Comparison of ENCODE assay signal across 11 cellular contexts in the genomic region with DNA sequence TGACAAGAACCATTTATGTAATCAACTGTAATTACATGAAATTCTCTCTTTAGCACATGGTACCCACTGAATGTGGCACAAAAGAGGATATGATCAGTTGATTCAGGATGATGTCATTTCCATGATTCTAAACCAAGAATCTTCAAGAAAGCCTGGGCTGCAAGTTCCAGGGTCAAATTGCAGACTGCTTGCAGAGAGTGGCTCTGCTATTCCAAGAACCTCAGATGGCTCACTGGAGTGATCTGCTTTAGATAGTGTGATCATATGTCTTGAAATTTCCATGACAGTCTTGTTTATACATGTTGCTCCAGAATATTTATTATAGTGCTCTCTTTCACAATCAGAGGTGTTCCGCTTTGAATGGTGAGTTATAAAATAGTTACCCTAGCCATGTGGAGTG.
DNase-seq lines count a peak whose midpoint lies in the region; ATAC-seq and TF ChIP-seq lines count a peak whose summit lies in the region.
"Had no signal": no experiment of that assay in that cellular context is flagged by ENCODE, and none has a peak within 500 bp of the region (broad histone marks: within the 10 kb centered on the region; RNA-seq: fewer than 3 reads in every experiment).

No MANE protein-coding gene starts in this region.

- H3K4me3 ChIP-seq in DND-41 (ENCODE audit: low read depth in 1 of 2, low read length in 2 of 2) (no peak overlapping the region), ovary (no peak overlapping the region)
- H3K4me3 ChIP-seq: PC-9, upper lobe of left lung had no signal

- no peak overlapping the region for H2AFZ ChIP-seq in DND-41 (ENCODE audit: low read depth, low read length)
- H2AFZ ChIP-seq: PC-9 had no signal

- TF ChIP-seq POLR2A in ovary (IDR thresholded peaks at IDR 0.05): no peak

- H3K4me2 ChIP-seq in DND-41 (ENCODE audit: insufficient read depth, low read length): no peak overlapping the region
- H3K4me2 ChIP-seq: PC-9 had no signal

- no peak overlapping the region for H3K27ac ChIP-seq in DND-41 (ENCODE audit: low read length)
- no peak overlapping the region for H3K27ac ChIP-seq in ovary
- H3K27ac ChIP-seq: PC-9 had no signal

- TF ChIP-seq EP300 in ovary (IDR thresholded peaks at IDR 0.05): no peak

- no peaks in the 10 kb centered on the region for H3K79me2 ChIP-seq in DND-41 (ENCODE audit: insufficient read depth, low read length)

- TF ChIP-seq CTCF in DND-41 (IDR thresholded peaks at IDR 0.05; ENCODE audit: borderline replicate concordance, extremely low read depth, low read length, poor library complexity, severe bottlenecking): no peak
- TF ChIP-seq CTCF in GM13977 (IDR thresholded peaks at IDR 0.05; ENCODE audit: extremely low read depth, insufficient read depth, missing control alignments): no peak
- TF ChIP-seq CTCF in ovary (IDR thresholded peaks at IDR 0.05): no peak

- in situ Hi-C loops in GM13977 (cut with MboI; ENCODE audit: low pct_unique_long_range_greater_than_20kb, low sequenced_read_pairs, unreplicated experiment): no loop called here

- H3K36me3 ChIP-seq in DND-41 (ENCODE audit: insufficient read depth, low read length) (no peaks in the 10 kb centered on the region), ovary (no peaks in the 10 kb centered on the region)
- H3K36me3 ChIP-seq: upper lobe of left lung had no signal

- intact Hi-C loops in ovary (cut with DNase I): loop anchor here in 1 of 4 donors (10.0 kb wide), 1 partner anchor 214 kb away; no protein-coding TSS in a partner anchor

- H3K9me3 ChIP-seq in DND-41 (ENCODE audit: insufficient read depth, low read length, severe bottlenecking) (no peaks in the 10 kb centered on the region), ovary (no peaks in the 10 kb centered on the region)
- H3K9me3 ChIP-seq: upper lobe of left lung had no signal

- H4K20me1 ChIP-seq in DND-41 (ENCODE audit: insufficient read depth, low read length): no peaks in the 10 kb centered on the region

- no peaks in the 10 kb centered on the region for H3K27me3 ChIP-seq in DND-41 (ENCODE audit: insufficient read depth, low read length, poor library complexity)
- H3K27me3 ChIP-seq in ovary: no peaks in the 10 kb centered on the region
- H3K27me3 ChIP-seq: upper lobe of left lung had no signal

- DNase-seq in DND-41 (no peak), LHCN-M2 (ENCODE audit: low read depth) (peak; percentile 55), fibroblast of peridontal ligament (ENCODE audit: extremely low read depth) (peak; percentile 87), GM13977 (ENCODE audit: low spot score) (no peak), cerebellar cortex (ENCODE audit: low spot score) (no peak), ovary (no peak), SHP77 (lab: John Stamatoyannopoulos, UW) (no peak)
- DNase-seq: amygdala, PC-9, upper lobe of left lung had no signal

- H3K9ac ChIP-seq in DND-41 (ENCODE audit: low read depth, low read length): no peak overlapping the region

- ATAC-seq in DND-41 (ENCODE audit: insufficient read depth, low read depth): 0 out of 3 replicates have a peak, but pooled peaks have one; percentile 33
- ATAC-seq in GM21447 (IDR thresholded peaks at IDR 0.05; ENCODE audit: unreplicated experiment): peak; percentile 78

- 91 to 95% (median 93%) methylated on average over 1 of the region's 1 CpG for WGBS in ovary, 3 donors

- H3K4me1 ChIP-seq in DND-41 (ENCODE audit: insufficient read depth, low read length) (no peaks in the 10 kb centered on the region), ovary (ENCODE audit: insufficient read depth) (peaks cover 4% of the 10 kb centered on the region)

Comparison
In these comparisons a context has a peak if more than half of its experiments do, and no peak if none do; other contexts are left out.
1. DNase-seq: peak in LHCN-M2 (single experiment) and fibroblast of peridontal ligament (single experiment); none in DND-41 (single experiment), GM13977 (single experiment), cerebellar cortex (single experiment), ovary (0 of 5) and SHP77 (0 of 2).